Comparison of ENCODE assay signal across 8 cellular contexts in the genomic region with DNA sequence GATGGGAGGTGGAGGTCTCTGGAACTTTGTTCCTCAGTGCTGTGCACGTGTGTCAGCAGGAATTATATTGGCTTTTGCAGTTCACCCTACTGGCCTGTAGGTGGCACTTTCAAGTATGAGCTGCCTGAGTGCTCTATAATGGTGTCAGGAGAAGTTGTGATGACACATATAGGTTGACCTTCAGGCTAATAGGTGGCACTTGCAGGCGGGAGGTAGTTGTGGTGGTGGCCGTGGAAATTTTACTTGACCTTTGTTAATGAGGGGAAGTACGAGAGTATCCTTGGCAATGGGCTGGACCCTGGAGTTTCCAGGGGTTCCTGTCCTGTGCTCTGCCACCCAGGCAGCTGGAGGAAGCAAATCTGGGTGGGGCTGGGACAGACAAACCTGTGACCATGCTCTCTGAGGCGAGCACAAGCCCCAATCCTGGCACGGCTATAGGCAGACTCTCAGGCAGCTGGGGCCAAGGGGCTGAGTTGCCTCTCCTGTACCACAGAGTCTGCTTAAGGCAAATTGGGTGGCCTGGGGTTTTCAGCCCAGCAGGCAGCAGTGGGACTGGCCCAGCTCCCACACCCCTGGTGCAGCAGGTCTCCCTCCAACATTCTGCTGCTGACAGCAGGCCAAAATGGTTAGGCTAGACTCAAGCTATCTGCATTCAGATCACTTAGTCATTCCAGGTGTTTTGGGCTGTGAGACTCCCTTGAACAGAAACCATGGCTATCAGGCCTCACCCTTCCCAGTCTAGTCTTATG.
DNase-seq lines count a peak whose midpoint lies in the region; ATAC-seq and TF ChIP-seq lines count a peak whose summit lies in the region.

No MANE protein-coding gene starts in this region.

- H2AFZ ChIP-seq in PC-9 = no peak overlapping the region

- peak; percentile 90 for TF ChIP-seq CTCF in PC-9 (conservative IDR thresholded peaks at IDR 0.05)
- peak; percentile 60 to 73 (median 69) for TF ChIP-seq CTCF in adrenal gland (IDR thresholded peaks at IDR 0.05)
- TF ChIP-seq CTCF in thyroid gland (IDR thresholded peaks at IDR 0.05) = peak in 4 of 6 experiments; percentile 36 to 60 (median 48)

- H4K20me1 ChIP-seq in PC-9 (ENCODE audit: insufficient read depth) = no peaks in the 10 kb centered on the region

- H3K79me2 ChIP-seq in PC-9 (ENCODE audit: low read depth) = no peaks in the 10 kb centered on the region

- H3K9me2 ChIP-seq in PC-9 (ENCODE audit: insufficient read depth) = no peaks in the 10 kb centered on the region

- H3K4me3 ChIP-seq in PC-9 (no peak overlapping the region), adrenal gland (no peak overlapping the region), thyroid gland (replicated peaks in 1 of 3) (no peak overlapping the region)

- no peak overlapping the region for H3K4me2 ChIP-seq in PC-9

- intact Hi-C loops in PC-9 (cut with micrococcal nuclease; ENCODE audit: unreplicated experiment) (loop anchor here (5.0 kb wide), 2 partner anchors 83 to 148 kb away; partner anchors contain the start of gene CTSC), adrenal gland (cut with DNase I) (loop anchor here in 1 of 2 donors (10.0 kb wide), 1 partner anchor 60 kb away; no protein-coding TSS in a partner anchor), left colon (cut with DNase I, micrococcal nuclease) (no loop called here), thyroid gland (cut with DNase I) (no loop called here)

- H3K4me1 ChIP-seq in PC-9 (replicated peaks; ENCODE audit: insufficient read depth) (no peaks in the 10 kb centered on the region), adrenal gland (replicated peaks in 1 of 2) (no peaks in the 10 kb centered on the region), thyroid gland (no peaks in the 10 kb centered on the region)

- POLR2A ChIA-PET in PC-9 (lab: Charles Lee; ENCODE audit: unreplicated experiment) = no interaction called here

- BruUV-seq in PC-9 (replicated peaks; lab: Mats Ljungman, UMichigan) = no TSS peak

- 56 to 70% (median 64%) methylated on average over 5 to 6 of the region's 6 CpGs for WGBS in adrenal gland, 4 donors
- WGBS in thyroid gland, 2 donors = 63 to 73% methylated on average over 5 to 6 of the region's 6 CpGs

- H3K27ac ChIP-seq in PC-9 (no peak overlapping the region), adrenal gland (no peak overlapping the region), thyroid gland (no peak overlapping the region)

- H3K27me3 ChIP-seq in PC-9 (ENCODE audit: insufficient read depth, low read depth) (no peaks in the 10 kb centered on the region), adrenal gland (no peaks in the 10 kb centered on the region), thyroid gland (no peaks in the 10 kb centered on the region)

- peak; percentile 48 for DNase-seq in Daoy (ENCODE audit: low read depth)
- DNase-seq in PC-9 = peak; percentile 49 to 63
- peak in 6 of 7 donors; percentile 26 to 64 (median 48) for DNase-seq in adrenal gland
- DNase-seq in left colon = peak in 1 of 2 donors; percentile 29
- DNase-seq in thyroid gland = no peak

- no peaks in the 10 kb centered on the region for H3K9me3 ChIP-seq in PC-9 (ENCODE audit: insufficient read depth, low read depth)
- peaks cover 0 to 2% (median 0%) of the 10 kb centered on the region in 3 donors for H3K9me3 ChIP-seq in adrenal gland (replicated peaks in 1 of 3)
- no peaks in the 10 kb centered on the region for H3K9me3 ChIP-seq in thyroid gland

- TF ChIP-seq POLR2A in adrenal gland (IDR thresholded peaks at IDR 0.05) (no peak), thyroid gland (IDR thresholded peaks at IDR 0.05) (no peak)

- CTCF ChIA-PET in PC-9 (lab: Charles Lee) = interaction anchor here (0.6 to 0.8 kb wide), 4 partner anchors 23 to 307 kb away, joined by 3 to 5 read pairs (median 4); no protein-coding TSS in a partner anchor

- no peaks in the 10 kb centered on the region for H3F3A ChIP-seq in PC-9 (ENCODE audit: insufficient read depth, low read depth)

- H3K36me3 ChIP-seq in PC-9 (ENCODE audit: low read depth) (no peaks in the 10 kb centered on the region), adrenal gland (replicated peaks in 1 of 2) (no peaks in the 10 kb centered on the region), thyroid gland (no peaks in the 10 kb centered on the region)

- ATAC-seq in GM19397 (IDR thresholded peaks at IDR 0.05; ENCODE audit: unreplicated experiment) (peak; percentile 64), HG03196 (IDR thresholded peaks at IDR 0.05; ENCODE audit: unreplicated experiment) (peak; percentile 91), left colon (peak; percentile 80), HG03097 (IDR thresholded peaks at IDR 0.05; ENCODE audit: low FRiP score, unreplicated experiment) (no peak)

Comparison
In these comparisons a context has a peak if more than half of its experiments do, and no peak if none do; other contexts are left out.
1. DNase-seq: peak in Daoy (single experiment), PC-9 (2 of 2) and adrenal gland (6 of 7); none in thyroid gland (0 of 2).
2. Peak in every context shown above with its lines, with median percentiles within 50 percentile points of each other: CTCF ChIP-seq.